8 cellular contexts compared by ENCODE assay signal in the genomic region with DNA sequence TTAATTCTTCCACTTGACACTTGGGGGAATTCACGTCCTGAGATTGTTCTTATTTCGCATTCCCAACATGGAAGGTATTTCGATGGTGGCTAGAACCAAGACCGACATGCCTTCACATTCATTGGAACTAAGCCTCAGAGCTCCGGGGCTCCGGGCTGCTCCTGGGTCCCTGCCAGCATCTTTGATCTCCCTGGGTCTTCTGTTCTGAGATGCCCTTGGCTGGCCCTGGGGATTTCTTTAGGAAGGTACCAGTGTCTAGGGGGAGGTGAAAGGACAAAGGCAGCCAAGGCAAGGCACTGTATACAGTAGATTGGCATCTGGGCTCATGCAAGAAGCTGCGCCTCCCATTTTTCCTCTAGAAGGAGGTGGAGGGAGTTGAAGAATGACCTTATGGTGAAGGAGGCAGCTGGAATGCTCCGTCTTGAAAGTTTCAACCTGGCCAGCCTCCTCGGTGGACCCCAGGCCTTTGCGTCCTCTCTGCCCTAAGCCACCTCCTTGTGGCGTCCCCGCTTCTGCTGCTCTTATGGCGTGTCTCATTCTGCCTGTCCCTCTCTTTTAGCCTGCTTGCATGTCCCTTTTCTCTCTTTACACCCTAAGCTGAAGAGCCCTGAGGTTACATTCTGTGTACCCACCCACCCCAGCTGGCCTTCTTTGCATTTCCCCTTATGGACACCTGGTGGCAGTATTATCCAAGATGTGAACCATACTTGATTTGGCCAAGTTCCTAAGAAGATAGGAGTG.
A peak's percentile ranks its signal among the peaks of the same experiment; 100 is the strongest.
DNase-seq lines count a peak whose midpoint lies in the region; ATAC-seq, FAIRE-seq and TF ChIP-seq lines count a peak whose summit lies in the region.

No MANE protein-coding gene starts in this region.

- no peak overlapping the region for H3K4me2 ChIP-seq in SU-DHL-6 (ENCODE audit: low read depth, low read length, poor library complexity, severe bottlenecking)

- POLR2A ChIA-PET in AG04449 (lab: Yijun Ruan, JAX), result no interaction called here

- no peaks in the 10 kb centered on the region for H3K79me2 ChIP-seq in SU-DHL-6 (ENCODE audit: insufficient read depth, low read length)

- intact Hi-C loops in pancreas (cut with DNase I), result no loop called here

- H4K20me1 ChIP-seq in SU-DHL-6 (ENCODE audit: low read depth, low read length), result no peaks in the 10 kb centered on the region

- no peak overlapping the region for H3K27ac ChIP-seq in SU-DHL-6 (ENCODE audit: low read depth, low read length)
- no peak overlapping the region for H3K27ac ChIP-seq in pancreas

- TF ChIP-seq CTCF in AG04449 (IDR thresholded peaks at IDR 0.05; ENCODE audit: insufficient read depth, low read length, missing control alignments), result peak; percentile 45
- peak; percentile 53 for TF ChIP-seq CTCF in LNCaP clone FGC (IDR thresholded peaks at IDR 0.05; ENCODE audit: control insufficient read depth, extremely low read depth, insufficient read depth)
- TF ChIP-seq CTCF in SU-DHL-6 (IDR thresholded peaks at IDR 0.05; ENCODE audit: insufficient read depth, low read length, poor library complexity, severe bottlenecking), result peak; percentile 76
- TF ChIP-seq CTCF in fibroblast of pulmonary artery (IDR thresholded peaks at IDR 0.05; ENCODE audit: low read length, missing control alignments), result peak; percentile 73
- peak in 2 of 4 donors; percentile 28 to 36 for TF ChIP-seq CTCF in pancreas (IDR thresholded peaks at IDR 0.05)

- no peak overlapping the region for H3K9ac ChIP-seq in SU-DHL-6 (ENCODE audit: low read length)

- peak in 3 of 4 donors; percentile 66 to 78 (median 69) for ATAC-seq in pancreas
- ATAC-seq in GM18498 (IDR thresholded peaks at IDR 0.05; ENCODE audit: unreplicated experiment), result no peak
- no peak for ATAC-seq in HG02981 (IDR thresholded peaks at IDR 0.05; ENCODE audit: unreplicated experiment)

- no peak for FAIRE-seq in pancreas (lab: Jason Lieb, UNC)

- H3K4me3 ChIP-seq in AG04449 (ENCODE audit: low read depth, low read length) (no peak overlapping the region), LNCaP clone FGC (ENCODE audit: low read depth, low read length) (no peak overlapping the region), SU-DHL-6 (ENCODE audit: insufficient read depth, low read length, poor library complexity, severe bottlenecking) (no peak overlapping the region), fibroblast of pulmonary artery (replicated peaks; ENCODE audit: low read depth, low read length) (no peak overlapping the region), pancreas (no peak overlapping the region)

- CTCF ChIA-PET in AG04449 (lab: Yijun Ruan, JAX), result interaction anchor here (0.8 to 3.7 kb wide), 17 partner anchors 10 to 1363 kb away, joined by 3 to 21 read pairs (median 4); a partner anchor contains a TSS

- DNase-seq in AG04449 (ENCODE audit: low read depth, low spot score), result no peak
- DNase-seq in ELR (ENCODE audit: low read depth), result peak; percentile 77
- no peak for DNase-seq in LNCaP clone FGC (ENCODE audit: low read depth)
- peak; percentile 68 for DNase-seq in fibroblast of pulmonary artery (ENCODE audit: low read depth)
- DNase-seq in pancreas, result peak in 1 of 6 donors; percentile 32

- no peaks in the 10 kb centered on the region for H3K4me1 ChIP-seq in pancreas

- H3K9me2 ChIP-seq in SU-DHL-6 (replicated peaks; ENCODE audit: insufficient read depth, low read length), result no peaks in the 10 kb centered on the region

- no peak overlapping the region for H2AFZ ChIP-seq in SU-DHL-6 (ENCODE audit: low read depth, low read length, severe bottlenecking)

- H3K9me3 ChIP-seq in SU-DHL-6 (ENCODE audit: insufficient read depth, low read length) (no peaks in the 10 kb centered on the region), pancreas (no peaks in the 10 kb centered on the region)

- no peaks in the 10 kb centered on the region for H3K36me3 ChIP-seq in SU-DHL-6 (ENCODE audit: low read length)
- no peaks in the 10 kb centered on the region for H3K36me3 ChIP-seq in pancreas

- H3K27me3 ChIP-seq in SU-DHL-6 (ENCODE audit: low read length) (no peaks in the 10 kb centered on the region), pancreas (no peaks in the 10 kb centered on the region)

- H3F3A ChIP-seq in SU-DHL-6 (ENCODE audit: insufficient read depth), result no peaks in the 10 kb centered on the region

- 69 to 80% methylated on average over 13 of the region's 13 CpGs for WGBS in pancreas, 2 donors

Comparison
In these comparisons a context has a peak if more than half of its experiments do, and no peak if none do; other contexts are left out.
1. DNase-seq: peak in ELR (single experiment) and fibroblast of pulmonary artery (single experiment); none in AG04449 (single experiment) and LNCaP clone FGC (single experiment).
2. ATAC-seq: peak in pancreas (3 of 4); none in GM18498 (single experiment) and HG02981 (single experiment).